In genomic region chr14:97135847-97136246, GRCh38 we compare ENCODE assay signal across 1 cellular context.
TF ChIP-seq lines count a peak whose summit lies in the region.
"Not testable (repeated sequence)": the region's sequence is repeated elsewhere in the genome, so short reads cannot be mapped to it uniquely, and the experiment has no call there.

No MANE protein-coding gene starts in this region.

TF ChIP-seq in HepG2, 621 proteins besides CTCF, POLR2A, EP300 and RAD21:
- TF ChIP-seq CREB1 (IDR thresholded peaks at IDR 0.05), result peak; percentile 92
- TF ChIP-seq CREB1 (CRISPR knock-in tag; IDR thresholded peaks at IDR 0.05), result not testable (repeated sequence)
